ENCODE assay signal across 11 cellular contexts in the genomic region with DNA sequence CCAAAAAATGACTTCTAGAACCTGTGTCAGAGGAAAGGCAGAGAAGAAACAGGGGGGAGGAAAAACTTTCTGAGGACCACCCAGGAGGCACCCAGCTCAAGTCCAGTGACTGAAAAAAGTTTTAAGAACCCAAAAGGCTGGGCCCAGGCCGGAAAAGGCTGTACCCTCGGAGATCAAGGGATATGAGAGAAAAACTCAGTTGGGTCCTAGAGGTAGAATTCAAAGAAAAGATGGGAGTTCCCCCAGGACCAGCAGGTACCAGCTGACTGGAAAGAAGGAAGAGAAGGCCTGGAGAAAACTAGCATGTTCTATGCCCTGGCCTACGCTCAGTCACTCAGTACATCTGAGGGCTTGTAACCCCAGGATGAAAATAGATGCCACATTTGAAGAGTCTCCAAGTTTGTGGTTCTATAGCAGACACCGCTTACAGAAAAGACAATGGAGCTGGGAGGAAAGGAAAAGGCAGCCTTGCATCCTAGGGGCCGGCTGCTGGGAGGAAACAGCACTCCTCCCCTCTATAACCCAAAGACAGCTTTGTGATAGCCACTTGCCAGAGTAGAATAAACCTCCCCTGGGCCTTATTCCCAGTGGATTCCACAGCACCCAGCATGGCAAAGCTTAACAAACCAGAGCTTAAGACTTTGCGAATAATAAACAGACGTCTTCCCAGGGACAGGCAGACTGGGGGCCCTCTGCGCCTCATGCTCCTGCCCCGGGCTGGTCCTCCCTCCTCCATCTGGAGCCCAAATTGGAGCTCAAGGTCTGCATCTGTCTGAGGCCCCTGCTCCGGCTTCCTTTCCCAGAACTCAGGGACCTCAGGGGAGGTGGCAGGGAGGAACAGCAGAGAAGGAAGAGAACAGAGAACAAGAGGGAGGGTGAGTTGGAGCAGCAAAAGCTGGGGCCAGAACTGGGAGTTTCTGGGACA. TPM values are rescaled to one million over a fixed set of nuclear protein-coding genes. Genes with fewer than 3 reads are reported as not detected.
DNase-seq lines count a peak whose midpoint lies in the region; ATAC-seq lines count a peak whose summit lies in the region.
"Had no signal": no experiment of that assay in that cellular context is flagged by ENCODE, and none has a peak within 500 bp of the region (broad histone marks: within the 10 kb centered on the region; RNA-seq: fewer than 3 reads in every experiment).

No MANE protein-coding gene starts in this region.

- peak; percentile 84 for DNase-seq in D341Med (ENCODE audit: low spot score)
- no peak for DNase-seq in T-helper 17 cell
- DNase-seq in posterior vena cava (ENCODE audit: low spot score), result peak; percentile 62
- no peak for DNase-seq in GOT3 (lab: John Stamatoyannopoulos, UW)
- DNase-seq in DMS79 treated with DMSO at 0.1 percent for 48 hours (lab: John Stamatoyannopoulos, UW), result no peak
- DNase-seq in mesenteric fat pad (ENCODE audit: low spot score), result no peak
- DNase-seq: activated CD4-positive, CD25-positive, alpha-beta regulatory T cell; kidney; stimulated activated CD4-positive, alpha-beta T cell treated with anti-CD3 and anti-CD28 coated beads, Interleukin-12 subunit alpha, Interleukin-12 subunit beta, amount 100 ng/mL, for 4 hours had no signal

- no peak overlapping the region for H3K4me3 ChIP-seq in esophagus (ENCODE audit: low read depth in 1 of 2, low read length in 2 of 2)

- H3K27ac ChIP-seq in esophagus (ENCODE audit: low read depth in 2 of 2, low read length in 1 of 2), result peak overlapping the region; percentile 26 to 52

- peak overlapping the region; percentile 95 for H3K27ac Mint-ChIP-seq in T-helper 17 cell

- no peaks in the 10 kb centered on the region for H3K27me3 ChIP-seq in esophagus (ENCODE audit: control insufficient read depth in 1 of 2, insufficient read depth in 2 of 2, low read length in 2 of 2)

- ATAC-seq in T-helper 17 cell (no peak), GM18907 (IDR thresholded peaks at IDR 0.05; ENCODE audit: unreplicated experiment) (no peak)

- H3K4me1 ChIP-seq in esophagus (ENCODE audit: control insufficient read depth in 2 of 2, insufficient read depth in 2 of 2, low read length in 1 of 2), result peaks cover 0 to 7% of the 10 kb centered on the region in 2 donors

- H3K36me3 ChIP-seq in esophagus (ENCODE audit: control insufficient read depth in 2 of 2, insufficient read depth in 2 of 2, low read length in 1 of 2), result peaks cover 0 to 8% of the 10 kb centered on the region in 2 donors

- H3K27me3 Mint-ChIP-seq in T-helper 17 cell, result no peaks in the 10 kb centered on the region

- no peaks in the 10 kb centered on the region for H3K36me3 Mint-ChIP-seq in T-helper 17 cell (ENCODE audit: low read depth)

- H3K9me3 ChIP-seq in T-helper 17 cell (ENCODE audit: control insufficient read depth, low read length, poor library complexity, severe bottlenecking), result no peaks in the 10 kb centered on the region
- no peaks in the 10 kb centered on the region for H3K9me3 ChIP-seq in esophagus (ENCODE audit: control insufficient read depth in 2 of 2, insufficient read depth in 1 of 2, low read depth in 1 of 2, low read length in 1 of 2)

- peaks cover 55% of the 10 kb centered on the region for H3K4me1 Mint-ChIP-seq in T-helper 17 cell

- peak overlapping the region; percentile 80 for H3K4me3 Mint-ChIP-seq in T-helper 17 cell

- 63 to 66% methylated on average over 10 of the region's 10 CpGs for WGBS in esophagus, 2 donors

- intact Hi-C loops in posterior vena cava (cut with DNase I), result loop anchor here (5.0 to 10.0 kb wide), 4 partner anchors 107 to 439 kb away; a partner anchor contains a TSS

RNA-seq across cellular contexts. Expression of a gene that starts 8.9 kb away (rescaled TPM):
- 10 to 100 TPM; 28.7 to 35.3 TPM for total RNA-seq in T-helper 17 cell
- polyA plus RNA-seq in esophagus, result 1 to 10 TPM; 6.0 to 7.5 TPM
- 10 to 100 TPM; 16.6 to 18.6 TPM for total RNA-seq in posterior vena cava
- total RNA-seq in mesenteric fat pad, result 36.8 TPM

Comparison
In these comparisons a context has a peak if more than half of its experiments do, and no peak if none do; other contexts are left out.
1. DNase-seq: peak in D341Med (single experiment) and posterior vena cava (single experiment); none in T-helper 17 cell (0 of 3), GOT3 (single experiment), DMS79 treated with DMSO at 0.1 percent for 48 hours (single experiment) and mesenteric fat pad (single experiment).